ENCODE assay signal across 7 cellular contexts in the genomic region with DNA sequence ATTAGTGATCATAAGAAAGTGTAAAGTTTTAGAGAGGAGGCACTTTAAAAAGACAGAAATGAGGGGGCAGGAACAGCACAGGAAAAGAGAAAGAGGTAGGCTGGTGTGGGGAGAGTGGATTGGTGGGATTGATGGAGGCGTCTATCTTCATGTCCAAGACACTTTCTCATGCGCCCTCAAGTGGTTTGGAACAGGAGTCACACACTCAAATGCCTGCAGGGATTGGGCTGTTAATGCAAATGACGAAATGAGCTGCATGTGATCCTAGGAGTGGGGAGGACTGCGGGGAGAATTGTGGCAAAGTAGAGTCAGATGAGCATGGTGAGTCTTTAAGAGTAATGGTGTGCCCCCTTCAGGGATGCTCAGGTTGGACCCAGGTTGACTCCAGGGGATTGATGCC. TPM values are rescaled to one million over a fixed set of nuclear protein-coding genes. Genes with fewer than 3 reads are reported as not detected.
DNase-seq lines count a peak whose midpoint lies in the region; ATAC-seq and TF ChIP-seq lines count a peak whose summit lies in the region.

No MANE protein-coding gene starts in this region.

- no peak overlapping the region for H2BK5ac ChIP-seq in IMR-90 (ENCODE audit: low read depth, low read length, poor library complexity, severe bottlenecking)

- no peak overlapping the region for H2BK15ac ChIP-seq in IMR-90 (ENCODE audit: low read depth, low read length)

- no peaks in the 10 kb centered on the region for H3K79me1 ChIP-seq in IMR-90 (ENCODE audit: low read depth in 1 of 2, low read length in 2 of 2)

- dilution Hi-C loops in IMR-90 (cut with HindIII; ENCODE audit: low sequenced_read_pairs, unreplicated experiment), result no loop called here

- H2AFZ ChIP-seq in IMR-90 (replicated peaks; ENCODE audit: low read length, poor library complexity), result no peak overlapping the region

- H2AK9ac ChIP-seq in IMR-90 (replicated peaks; ENCODE audit: low read depth, low read length, poor library complexity), result no peak overlapping the region

- no peak overlapping the region for H2BK120ac ChIP-seq in IMR-90 (ENCODE audit: low read depth, low read length)

- no peaks in the 10 kb centered on the region for H4K20me1 ChIP-seq in IMR-90 (ENCODE audit: insufficient read depth, low read length)

- POLR2A ChIA-PET in IMR-90 (lab: Charles Lee; ENCODE audit: unreplicated experiment), result no interaction called here

- H3K14ac ChIP-seq in IMR-90 (replicated peaks; ENCODE audit: low read depth, low read length), result no peak overlapping the region

- H3K4me2 ChIP-seq in IMR-90 (ENCODE audit: low read depth, low read length), result no peak overlapping the region

- no peak overlapping the region for H3K56ac ChIP-seq in IMR-90 (ENCODE audit: extremely low read depth, insufficient read depth, low read length)

- no peak overlapping the region for H3K23ac ChIP-seq in IMR-90 (ENCODE audit: low read depth, low read length)

- H3K4me1 ChIP-seq in IMR-90 (ENCODE audit: control insufficient read depth, insufficient read depth, low read length) (no peaks in the 10 kb centered on the region), adrenal gland (replicated peaks in 1 of 2) (no peaks in the 10 kb centered on the region), lung (ENCODE audit: control insufficient read depth in 2 of 2, insufficient read depth in 2 of 2, low read length in 2 of 2) (peaks cover 0 to 2% of the 10 kb centered on the region in 2 donors)

- DNase-seq in GM04504 (ENCODE audit: low read depth), result peak; percentile 51
- peak; percentile 50 for DNase-seq in IMR-90
- DNase-seq in adrenal gland, result peak in 6 of 7 donors; percentile 25 to 71 (median 45)
- peak; percentile 37 for DNase-seq in lung (ENCODE audit: low spot score)
- DNase-seq in hippocampal formation (lab: John Stamatoyannopoulos, UW), result no peak
- no peak for DNase-seq in activated gamma-delta T cell treated with Interleukin-2 at 50 U/mL for 16 hours

- H3K9ac ChIP-seq in IMR-90 (ENCODE audit: low read depth, low read length), result no peak overlapping the region

- in situ Hi-C loops in IMR-90 (cut with MboI; ENCODE audit: low sequenced_read_pairs), result no loop called here

- H3K36me3 ChIP-seq in IMR-90 (ENCODE audit: control insufficient read depth, insufficient read depth, low read length), result no peaks in the 10 kb centered on the region
- no peaks in the 10 kb centered on the region for H3K36me3 ChIP-seq in adrenal gland (replicated peaks in 1 of 2)
- no peaks in the 10 kb centered on the region for H3K36me3 ChIP-seq in lung (ENCODE audit: control insufficient read depth in 2 of 2, insufficient read depth in 2 of 2, low read length in 2 of 2)

- no peak overlapping the region for H3K4me3 ChIP-seq in IMR-90 (ENCODE audit: insufficient read depth, low read depth, low read length)
- H3K4me3 ChIP-seq in adrenal gland, result no peak overlapping the region
- no peak overlapping the region for H3K4me3 ChIP-seq in lung

- intact Hi-C loops in IMR-90 (cut with micrococcal nuclease) (no loop called here), adrenal gland (cut with DNase I) (no loop called here)

- no peak overlapping the region for H4K8ac ChIP-seq in IMR-90 (ENCODE audit: low read depth in 2 of 2, low read length in 2 of 2)

- no peak overlapping the region for H2AK5ac ChIP-seq in IMR-90 (ENCODE audit: low read depth, low read length)

- no peaks in the 10 kb centered on the region for H3K9me3 ChIP-seq in IMR-90 (ENCODE audit: control insufficient read depth, insufficient read depth, low read length)
- H3K9me3 ChIP-seq in adrenal gland (replicated peaks in 1 of 3), result no peaks in the 10 kb centered on the region
- peaks cover 0 to 2% of the 10 kb centered on the region in 2 donors for H3K9me3 ChIP-seq in lung (ENCODE audit: control insufficient read depth in 2 of 2, insufficient read depth in 1 of 2, low read length in 1 of 2)

- H3K27ac ChIP-seq in IMR-90 (ENCODE audit: insufficient read depth, low read length) (no peak overlapping the region), adrenal gland (no peak overlapping the region), lung (ENCODE audit: low read depth in 1 of 2, low read length in 1 of 2) (no peak overlapping the region)

- H3K9me1 ChIP-seq in IMR-90 (ENCODE audit: insufficient read depth, low read length), result no peaks in the 10 kb centered on the region

- WGBS in IMR-90 (ENCODE audit: extremely low coverage in 2 of 2, insufficient read length in 1 of 2), 2 experiments, result no CpG with 5 or more reads among the region's 4 CpGs
- WGBS in adrenal gland, 4 donors, result 5 to 80% (median 56%) methylated on average over 4 of the region's 4 CpGs
- 42 to 88% methylated on average over 4 of the region's 4 CpGs for WGBS in lung, 2 donors

- H3K27me3 ChIP-seq in IMR-90 (ENCODE audit: control insufficient read depth, insufficient read depth, low read length) (peaks cover 9% of the 10 kb centered on the region), adrenal gland (no peaks in the 10 kb centered on the region), lung (ENCODE audit: control insufficient read depth, insufficient read depth) (no peaks in the 10 kb centered on the region)

- peak; percentile 18; the same call in 1 of the 2 replicates for TF ChIP-seq RAD21 in IMR-90 (IDR thresholded peaks at IDR 0.05; ENCODE audit: low read length)

- H4K91ac ChIP-seq in IMR-90 (ENCODE audit: insufficient read depth, low read depth, low read length), result no peak overlapping the region

- ATAC-seq in IMR-90 (ENCODE audit: low read depth), result peak; percentile 73
- ATAC-seq in lung (ENCODE audit: insufficient read depth, low FRiP score), result no peak
- ATAC-seq in GM18511 (IDR thresholded peaks at IDR 0.05; ENCODE audit: unreplicated experiment), result no peak

- no peak overlapping the region for H4K5ac ChIP-seq in IMR-90 (ENCODE audit: low read depth, low read length)

- TF ChIP-seq POLR2A in IMR-90 (IDR thresholded peaks at IDR 0.05; ENCODE audit: low read depth, low read length) (no peak), adrenal gland (IDR thresholded peaks at IDR 0.05) (no peak)

- CTCF ChIA-PET in IMR-90 (lab: Yijun Ruan, JAX), result interaction anchor here (1.8 kb wide), 1 partner anchor 18 kb away, joined by 4 read pairs; no protein-coding TSS in a partner anchor

- no peak overlapping the region for H3K18ac ChIP-seq in IMR-90 (ENCODE audit: low read depth, low read length)

- H2BK20ac ChIP-seq in IMR-90 (ENCODE audit: low read depth, low read length), result no peak overlapping the region

- TF ChIP-seq CTCF in IMR-90 (conservative IDR thresholded peaks at IDR 0.05; ENCODE audit: low read depth, low read length) (peak; percentile 33), adrenal gland (IDR thresholded peaks at IDR 0.05) (peak in 5 of 6 experiments; percentile 17 to 57 (median 47)), lung (IDR thresholded peaks at IDR 0.05; ENCODE audit: control extremely low read depth, extremely low read depth) (no peak)

- no TSS peak for BruUV-seq in IMR-90 (replicated peaks; lab: Mats Ljungman, UMichigan)

- no peak overlapping the region for H3K4ac ChIP-seq in IMR-90 (ENCODE audit: low read depth, low read length)

TF ChIP-seq in IMR-90, 13 proteins besides CTCF, POLR2A, EP300 and RAD21:
- no peak for TF ChIP-seq FOS (IDR thresholded peaks at IDR 0.05; ENCODE audit: low read depth, low read length)
- TF ChIP-seq SMC3 (IDR thresholded peaks at IDR 0.05; ENCODE audit: low read depth, low read length), result peak; percentile 8; the same call in 1 of the 2 replicates
- TF ChIP-seq, protein P1, sequence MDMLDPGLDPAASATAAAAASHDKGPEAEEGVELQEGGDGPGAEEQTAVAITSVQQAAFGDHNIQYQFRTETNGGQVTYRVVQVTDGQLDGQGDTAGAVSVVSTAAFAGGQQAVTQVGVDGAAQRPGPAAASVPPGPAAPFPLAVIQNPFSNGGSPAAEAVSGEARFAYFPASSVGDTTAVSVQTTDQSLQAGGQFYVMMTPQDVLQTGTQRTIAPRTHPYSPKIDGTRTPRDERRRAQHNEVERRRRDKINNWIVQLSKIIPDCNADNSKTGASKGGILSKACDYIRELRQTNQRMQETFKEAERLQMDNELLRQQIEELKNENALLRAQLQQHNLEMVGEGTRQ (IDR thresholded peaks at IDR 0.05; ENCODE audit: low read depth, low read length), result peak; percentile 3; the same call in 1 of the 2 replicates
- TF ChIP-seq, protein P2, sequence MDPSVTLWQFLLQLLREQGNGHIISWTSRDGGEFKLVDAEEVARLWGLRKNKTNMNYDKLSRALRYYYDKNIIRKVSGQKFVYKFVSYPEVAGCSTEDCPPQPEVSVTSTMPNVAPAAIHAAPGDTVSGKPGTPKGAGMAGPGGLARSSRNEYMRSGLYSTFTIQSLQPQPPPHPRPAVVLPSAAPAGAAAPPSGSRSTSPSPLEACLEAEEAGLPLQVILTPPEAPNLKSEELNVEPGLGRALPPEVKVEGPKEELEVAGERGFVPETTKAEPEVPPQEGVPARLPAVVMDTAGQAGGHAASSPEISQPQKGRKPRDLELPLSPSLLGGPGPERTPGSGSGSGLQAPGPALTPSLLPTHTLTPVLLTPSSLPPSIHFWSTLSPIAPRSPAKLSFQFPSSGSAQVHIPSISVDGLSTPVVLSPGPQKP (IDR thresholded peaks at IDR 0.05; ENCODE audit: borderline replicate concordance, low read depth, low read length), result no peak
- TF ChIP-seq MAFK (IDR thresholded peaks at IDR 0.05; ENCODE audit: low read depth, low read length), result no peak
TF ChIP-seq in IMR-90: peak in this region for 2.

RNA-seq across cellular contexts. Expression of a gene that starts 5.5 kb away (rescaled TPM):
- total RNA-seq in IMR-90 (2012; rRNA removed) (not detected in 2 replicates), adrenal gland (not detected), lung (not detected)
- polyA plus RNA-seq in IMR-90 (2012; rRNA removed) (not detected in 2 replicates), adrenal gland (not detected), lung (not detected)
- polyA plus RNA-seq in IMR-90 (2012; cell fraction: cytosol; rRNA removed), result not detected in 2 replicates
- polyA plus RNA-seq in IMR-90 (2012; cell fraction: nucleus; rRNA removed; ENCODE audit: low replicate concordance), result not detected in 2 replicates

RNA-seq across cellular contexts. Expression of a gene that starts 45.1 kb away (rescaled TPM):
- total RNA-seq in IMR-90 (2012; rRNA removed) (18.5 and 18.6 TPM in 2 replicates), adrenal gland (10 to 100 TPM; 45.0 to 79.8 (median 53.9) TPM), lung (10 to 100 TPM; 31.3 to 78.7 TPM)
- polyA plus RNA-seq in IMR-90 (2012; rRNA removed) (12.8 and 13.8 TPM in 2 replicates), adrenal gland (10 to 100 TPM; 15.5 to 62.9 (median 21.4) TPM), lung (10 to 100 TPM; 36.5 to 39.7 TPM)
- polyA plus RNA-seq in IMR-90 (2012; cell fraction: cytosol; rRNA removed), result 8.0 and 9.9 TPM in 2 replicates
- polyA plus RNA-seq in IMR-90 (2012; cell fraction: nucleus; rRNA removed; ENCODE audit: low replicate concordance), result 2.0 and 3.1 TPM in 2 replicates

RNA-seq across cellular contexts. Expression of a gene that starts 49.3 kb away (rescaled TPM):
- total RNA-seq in IMR-90 (2012; rRNA removed) (not detected in 2 replicates), adrenal gland (not detected), lung (not detected)
- polyA plus RNA-seq in IMR-90 (2012; rRNA removed) (not detected in 2 replicates), adrenal gland (under 1 TPM in 2 of 3 donors, not detected in 1; 0.07 to 0.17 TPM), lung (not detected)
- not detected in 2 replicates for polyA plus RNA-seq in IMR-90 (2012; cell fraction: cytosol; rRNA removed)
- polyA plus RNA-seq in IMR-90 (2012; cell fraction: nucleus; rRNA removed; ENCODE audit: low replicate concordance), result not detected in 2 replicates

Comparison
In these comparisons a context has a peak if more than half of its experiments do, and no peak if none do; other contexts are left out.
1. DNase-seq: peak in GM04504 (single experiment), IMR-90 (single experiment), adrenal gland (6 of 7) and lung (single experiment); none in hippocampal formation (0 of 2) and activated gamma-delta T cell treated with Interleukin-2 at 50 U/mL for 16 hours (single experiment).